Comparison of ENCODE assay signal across 1 cellular context in the genomic region with DNA sequence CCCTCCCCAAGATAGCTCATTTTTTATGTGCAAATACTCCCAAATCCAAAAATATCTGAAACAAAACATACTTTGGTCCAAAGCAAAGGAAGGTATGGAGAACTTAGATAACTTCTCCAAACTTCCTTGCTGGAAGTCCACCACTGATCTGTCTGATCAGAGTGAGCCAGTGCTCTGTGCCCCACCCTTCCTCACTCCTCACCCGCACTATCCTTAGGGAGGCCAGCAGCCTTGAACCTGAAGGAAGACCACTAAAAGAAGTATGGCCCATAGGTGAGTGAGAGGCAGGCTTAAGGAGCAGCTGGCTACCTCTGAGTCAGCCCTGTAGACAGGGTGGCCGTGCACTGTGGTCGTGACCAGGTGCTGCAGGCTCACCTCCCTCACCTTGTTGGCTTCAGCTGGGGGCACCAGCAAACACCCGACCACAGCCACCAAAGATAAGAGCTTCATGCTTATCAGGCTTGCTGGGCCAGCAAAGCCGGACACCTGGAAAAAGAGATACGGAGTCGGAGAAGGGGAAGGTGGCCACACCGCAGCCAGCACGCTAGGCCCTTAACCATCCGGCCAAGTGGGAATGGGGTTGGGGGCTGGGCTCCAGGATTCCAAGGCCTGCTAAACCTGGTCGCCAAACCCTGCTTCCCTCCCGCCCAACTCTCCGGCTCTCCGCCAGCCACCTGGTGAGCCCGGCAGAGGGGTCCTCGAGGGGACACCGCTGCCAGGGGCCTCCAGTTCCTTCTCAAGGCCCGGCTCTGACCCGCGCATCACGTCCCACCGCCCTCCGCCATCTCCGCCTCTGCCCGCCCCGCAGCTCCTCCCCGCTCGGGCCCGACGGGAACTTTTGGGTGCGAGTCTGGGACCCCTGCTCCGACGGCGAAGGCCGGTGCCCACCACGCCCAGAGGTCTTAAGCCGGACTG.
TF ChIP-seq lines count a peak whose summit lies in the region.

No MANE protein-coding gene starts in this region.

TF ChIP-seq in HEK293, 187 proteins besides CTCF, POLR2A, EP300 and RAD21 (continued from another document):
- TF ChIP-seq, protein P1, sequence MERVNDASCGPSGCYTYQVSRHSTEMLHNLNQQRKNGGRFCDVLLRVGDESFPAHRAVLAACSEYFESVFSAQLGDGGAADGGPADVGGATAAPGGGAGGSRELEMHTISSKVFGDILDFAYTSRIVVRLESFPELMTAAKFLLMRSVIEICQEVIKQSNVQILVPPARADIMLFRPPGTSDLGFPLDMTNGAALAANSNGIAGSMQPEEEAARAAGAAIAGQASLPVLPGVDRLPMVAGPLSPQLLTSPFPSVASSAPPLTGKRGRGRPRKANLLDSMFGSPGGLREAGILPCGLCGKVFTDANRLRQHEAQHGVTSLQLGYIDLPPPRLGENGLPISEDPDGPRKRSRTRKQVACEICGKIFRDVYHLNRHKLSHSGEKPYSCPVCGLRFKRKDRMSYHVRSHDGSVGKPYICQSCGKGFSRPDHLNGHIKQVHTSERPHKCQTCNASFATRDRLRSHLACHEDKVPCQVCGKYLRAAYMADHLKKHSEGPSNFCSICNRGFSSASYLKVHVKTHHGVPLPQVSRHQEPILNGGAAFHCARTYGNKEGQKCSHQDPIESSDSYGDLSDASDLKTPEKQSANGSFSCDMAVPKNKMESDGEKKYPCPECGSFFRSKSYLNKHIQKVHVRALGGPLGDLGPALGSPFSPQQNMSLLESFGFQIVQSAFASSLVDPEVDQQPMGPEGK (tag by site-specific recombination; IDR thresholded peaks at IDR 0.05), result peak; percentile 70
- no peak for TF ChIP-seq GLIS1 (tag by site-specific recombination; IDR thresholded peaks at IDR 0.05)
- TF ChIP-seq, protein P2, sequence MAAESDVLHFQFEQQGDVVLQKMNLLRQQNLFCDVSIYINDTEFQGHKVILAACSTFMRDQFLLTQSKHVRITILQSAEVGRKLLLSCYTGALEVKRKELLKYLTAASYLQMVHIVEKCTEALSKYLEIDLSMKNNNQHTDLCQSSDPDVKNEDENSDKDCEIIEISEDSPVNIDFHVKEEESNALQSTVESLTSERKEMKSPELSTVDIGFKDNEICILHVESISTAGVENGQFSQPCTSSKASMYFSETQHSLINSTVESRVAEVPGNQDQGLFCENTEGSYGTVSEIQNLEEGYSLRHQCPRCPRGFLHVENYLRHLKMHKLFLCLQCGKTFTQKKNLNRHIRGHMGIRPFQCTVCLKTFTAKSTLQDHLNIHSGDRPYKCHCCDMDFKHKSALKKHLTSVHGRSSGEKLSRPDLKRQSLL (tag by site-specific recombination; IDR thresholded peaks at IDR 0.05), result peak; percentile 70; the same call in 1 of the 2 replicates
- 0 out of 2 replicates have a peak, but pooled peaks have one; percentile 33 for TF ChIP-seq ZNF146 (tag by site-specific recombination; IDR thresholded peaks at IDR 0.05)
- TF ChIP-seq, protein P3, sequence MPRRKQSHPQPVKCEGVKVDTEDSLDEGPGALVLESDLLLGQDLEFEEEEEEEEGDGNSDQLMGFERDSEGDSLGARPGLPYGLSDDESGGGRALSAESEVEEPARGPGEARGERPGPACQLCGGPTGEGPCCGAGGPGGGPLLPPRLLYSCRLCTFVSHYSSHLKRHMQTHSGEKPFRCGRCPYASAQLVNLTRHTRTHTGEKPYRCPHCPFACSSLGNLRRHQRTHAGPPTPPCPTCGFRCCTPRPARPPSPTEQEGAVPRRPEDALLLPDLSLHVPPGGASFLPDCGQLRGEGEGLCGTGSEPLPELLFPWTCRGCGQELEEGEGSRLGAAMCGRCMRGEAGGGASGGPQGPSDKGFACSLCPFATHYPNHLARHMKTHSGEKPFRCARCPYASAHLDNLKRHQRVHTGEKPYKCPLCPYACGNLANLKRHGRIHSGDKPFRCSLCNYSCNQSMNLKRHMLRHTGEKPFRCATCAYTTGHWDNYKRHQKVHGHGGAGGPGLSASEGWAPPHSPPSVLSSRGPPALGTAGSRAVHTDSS (tag by site-specific recombination; IDR thresholded peaks at IDR 0.05), result no peak
- peak; percentile 73; the same call in 1 of the 2 replicates for TF ChIP-seq KLF16 (tag by site-specific recombination; IDR thresholded peaks at IDR 0.05)
- no peak for TF ChIP-seq ZNF664 (tag by site-specific recombination; IDR thresholded peaks at IDR 0.05)
- TF ChIP-seq ZSCAN30 (tag by site-specific recombination; IDR thresholded peaks at IDR 0.05), result peak; percentile 48; the same call in 1 of the 2 replicates
- TF ChIP-seq ZNF654 (tag by site-specific recombination; IDR thresholded peaks at IDR 0.05; ENCODE audit: low read depth), result no peak
- TF ChIP-seq, protein P4, sequence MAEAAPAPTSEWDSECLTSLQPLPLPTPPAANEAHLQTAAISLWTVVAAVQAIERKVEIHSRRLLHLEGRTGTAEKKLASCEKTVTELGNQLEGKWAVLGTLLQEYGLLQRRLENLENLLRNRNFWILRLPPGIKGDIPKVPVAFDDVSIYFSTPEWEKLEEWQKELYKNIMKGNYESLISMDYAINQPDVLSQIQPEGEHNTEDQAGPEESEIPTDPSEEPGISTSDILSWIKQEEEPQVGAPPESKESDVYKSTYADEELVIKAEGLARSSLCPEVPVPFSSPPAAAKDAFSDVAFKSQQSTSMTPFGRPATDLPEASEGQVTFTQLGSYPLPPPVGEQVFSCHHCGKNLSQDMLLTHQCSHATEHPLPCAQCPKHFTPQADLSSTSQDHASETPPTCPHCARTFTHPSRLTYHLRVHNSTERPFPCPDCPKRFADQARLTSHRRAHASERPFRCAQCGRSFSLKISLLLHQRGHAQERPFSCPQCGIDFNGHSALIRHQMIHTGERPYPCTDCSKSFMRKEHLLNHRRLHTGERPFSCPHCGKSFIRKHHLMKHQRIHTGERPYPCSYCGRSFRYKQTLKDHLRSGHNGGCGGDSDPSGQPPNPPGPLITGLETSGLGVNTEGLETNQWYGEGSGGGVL (tag by site-specific recombination; IDR thresholded peaks at IDR 0.05), result no peak
- no peak for TF ChIP-seq ZNF529 (tag by site-specific recombination; IDR thresholded peaks at IDR 0.05; ENCODE audit: insufficient replicate concordance)
- TF ChIP-seq ZNF658 (tag by site-specific recombination; IDR thresholded peaks at IDR 0.05), result no peak
- no peak for TF ChIP-seq FEZF1 (tag by site-specific recombination; IDR thresholded peaks at IDR 0.05)
- no peak for TF ChIP-seq ZNF239 (tag by site-specific recombination; IDR thresholded peaks at IDR 0.05)
- TF ChIP-seq KLF9 (tag by site-specific recombination; IDR thresholded peaks at IDR 0.05; ENCODE audit: low read depth), result peak; percentile 13; the same call in 1 of the 2 replicates
- no peak for TF ChIP-seq OSR2 (tag by site-specific recombination; IDR thresholded peaks at IDR 0.05)
- no peak for TF ChIP-seq RBAK (tag by site-specific recombination; IDR thresholded peaks at IDR 0.05)
- no peak for TF ChIP-seq ZNF248 (tag by site-specific recombination; IDR thresholded peaks at IDR 0.05)
- TF ChIP-seq ZNF585B (tag by site-specific recombination; IDR thresholded peaks at IDR 0.05), result no peak
- no peak for TF ChIP-seq ZNF785 (tag by site-specific recombination; IDR thresholded peaks at IDR 0.05)
- TF ChIP-seq ZNF274 (IDR thresholded peaks at IDR 0.05; ENCODE audit: low read length), result no peak
- no peak for TF ChIP-seq ZNF274 (tag by site-specific recombination; IDR thresholded peaks at IDR 0.05; ENCODE audit: borderline replicate concordance)
- peak; percentile 65; the same call in 1 of the 2 replicates for TF ChIP-seq ZFHX2 (tag by site-specific recombination; conservative IDR thresholded peaks at IDR 0.05)
- TF ChIP-seq ZNF501 (tag by site-specific recombination; IDR thresholded peaks at IDR 0.05), result peak; percentile 66
- TF ChIP-seq ZNF174 (tag by site-specific recombination; IDR thresholded peaks at IDR 0.05), result no peak
